In genomic region chr1:112855152-112855836, GRCh38 we compare ENCODE assay signal across 18 cellular contexts.
DNase-seq lines count a peak whose midpoint lies in the region; ATAC-seq and TF ChIP-seq lines count a peak whose summit lies in the region.
"Had no signal": no experiment of that assay in that cellular context is flagged by ENCODE, and none has a peak within 500 bp of the region (broad histone marks: within the 10 kb centered on the region; RNA-seq: fewer than 3 reads in every experiment).

No MANE protein-coding gene starts in this region.

- ATAC-seq in RWPE2 (ENCODE audit: low read depth) (no peak), upper lobe of right lung (no peak)
- ATAC-seq: effector memory CD8-positive, alpha-beta T cell; left colon had no signal

- H3K4me3 ChIP-seq in RWPE2 (ENCODE audit: severe bottlenecking) (no peak overlapping the region), fibroblast of pulmonary artery (replicated peaks; ENCODE audit: low read depth, low read length) (peak overlapping the region; percentile 28), skin epidermis (peak overlapping the region in 4 of 7 experiments; percentile 18 to 32 (median 28)), upper lobe of right lung (no peak overlapping the region)
- H3K4me3 ChIP-seq: smooth muscle cell had no signal

- H3K36me3 ChIP-seq in RWPE2 (ENCODE audit: low read depth) (peaks cover 7% of the 10 kb centered on the region; the same call in 1 of the 2 replicates), upper lobe of right lung (no peaks in the 10 kb centered on the region)

- H3K27ac Mint-ChIP-seq in activated CD4-positive, alpha-beta T cell treated with anti-CD3 and anti-CD28 coated beads, Interleukin-2, amount 10 ng/mL, durations not matched to agents 7 days and 5 days: no peak overlapping the region
- H3K27ac Mint-ChIP-seq in activated T-helper 1 cell treated with anti-CD3 and anti-CD28 coated beads, Interleukin-12 subunit alpha, Interleukin-12 subunit beta, Interleukin-2, Interleukin-4 antibody, amounts not matched to agents 30 ng/mL and 10 ng/mL and 1 ng/mL, durations not matched to agents 14 hours and 24 hours and 36 hours: no peak overlapping the region
- H3K27ac Mint-ChIP-seq: effector memory CD8-positive, alpha-beta T cell had no signal

- no peak for DNase-seq in activated CD4-positive, alpha-beta T cell treated with anti-CD3 and anti-CD28 coated beads, Interleukin-2, amount 10 ng/mL, durations not matched to agents 7 days and 5 days
- DNase-seq in activated CD4-positive, alpha-beta T cell treated with anti-CD3 and anti-CD28 coated beads for 4 hours: no peak
- DNase-seq in RWPE2 (ENCODE audit: low spot score) (no peak), fibroblast of pulmonary artery (ENCODE audit: low read depth) (no peak), upper lobe of right lung (no peak)
- DNase-seq in activated T-helper 1 cell treated with anti-CD3 and anti-CD28 coated beads, Interleukin-12 subunit alpha, Interleukin-12 subunit beta, Interleukin-2, Interleukin-4 antibody, amounts not matched to agents 30 ng/mL and 10 ng/mL and 1 ng/mL, durations not matched to agents 14 hours and 24 hours and 36 hours (ENCODE audit: low spot score): no peak
- no peak for DNase-seq in central memory CD4-positive, alpha-beta T cell
- DNase-seq: activated T-cell treated with anti-CD3 and anti-CD28 coated beads, Interleukin-2, amount 50 U/mL, for 1 hour; DMS153; effector memory CD8-positive, alpha-beta T cell; head of caudate nucleus; left colon; NCI-H1048; NCI-H2227 treated with DMSO at 0.1 percent for 48 hours; testis had no signal

- POLR2A ChIA-PET in activated CD4-positive, alpha-beta T cell treated with anti-CD3 and anti-CD28 coated beads, Interleukin-2, amount 10 ng/mL, durations not matched to agents 7 days and 5 days (lab: Charles Lee): no interaction called here

- no peaks in the 10 kb centered on the region for H3K9me3 ChIP-seq in RWPE2 (ENCODE audit: severe bottlenecking)
- no peaks in the 10 kb centered on the region for H3K9me3 ChIP-seq in upper lobe of right lung
- H3K9me3 ChIP-seq: testis had no signal

- H3K36me3 Mint-ChIP-seq in activated CD4-positive, alpha-beta T cell treated with anti-CD3 and anti-CD28 coated beads, Interleukin-2, amount 10 ng/mL, durations not matched to agents 7 days and 5 days (ENCODE audit: low read depth): peaks cover 2% of the 10 kb centered on the region
- H3K36me3 Mint-ChIP-seq in activated T-helper 1 cell treated with anti-CD3 and anti-CD28 coated beads, Interleukin-12 subunit alpha, Interleukin-12 subunit beta, Interleukin-2, Interleukin-4 antibody, amounts not matched to agents 30 ng/mL and 10 ng/mL and 1 ng/mL, durations not matched to agents 14 hours and 24 hours and 36 hours (ENCODE audit: low read depth): no peaks in the 10 kb centered on the region

- H3K27ac ChIP-seq in RWPE2 (ENCODE audit: poor library complexity, severe bottlenecking) (peak overlapping the region; percentile 72), skin epidermis (no peak overlapping the region), upper lobe of right lung (no peak overlapping the region)
- H3K27ac ChIP-seq: testis had no signal

- H3K4me1 ChIP-seq in RWPE2 (ENCODE audit: insufficient read depth, poor library complexity, severe bottlenecking): peaks cover 25% of the 10 kb centered on the region
- no peaks in the 10 kb centered on the region for H3K4me1 ChIP-seq in upper lobe of right lung
- H3K4me1 ChIP-seq: testis had no signal

- H3K27me3 ChIP-seq in RWPE2 (ENCODE audit: insufficient read depth, poor library complexity, severe bottlenecking) (no peaks in the 10 kb centered on the region), upper lobe of right lung (peaks cover 31% of the 10 kb centered on the region)
- H3K27me3 ChIP-seq: testis had no signal

- peaks cover 3% of the 10 kb centered on the region for H3K9me3 Mint-ChIP-seq in activated CD4-positive, alpha-beta T cell treated with anti-CD3 and anti-CD28 coated beads, Interleukin-2, amount 10 ng/mL, durations not matched to agents 7 days and 5 days
- H3K9me3 Mint-ChIP-seq in activated T-helper 1 cell treated with anti-CD3 and anti-CD28 coated beads, Interleukin-12 subunit alpha, Interleukin-12 subunit beta, Interleukin-2, Interleukin-4 antibody, amounts not matched to agents 30 ng/mL and 10 ng/mL and 1 ng/mL, durations not matched to agents 14 hours and 24 hours and 36 hours: no peaks in the 10 kb centered on the region
- H3K9me3 Mint-ChIP-seq: effector memory CD8-positive, alpha-beta T cell had no signal

- intact Hi-C loops in upper lobe of right lung (cut with DNase I): no loop called here
- intact Hi-C loops in activated T-helper 1 cell treated with anti-CD3 and anti-CD28 coated beads, Interleukin-12 subunit alpha, Interleukin-12 subunit beta, Interleukin-2, Interleukin-4 antibody, amounts not matched to agents 30 ng/mL and 10 ng/mL and 1 ng/mL, durations not matched to agents 14 hours and 24 hours and 36 hours (cut with micrococcal nuclease): no loop called here

- H3K4me1 Mint-ChIP-seq in activated CD4-positive, alpha-beta T cell treated with anti-CD3 and anti-CD28 coated beads, Interleukin-2, amount 10 ng/mL, durations not matched to agents 7 days and 5 days: peaks cover 5% of the 10 kb centered on the region
- H3K4me1 Mint-ChIP-seq in activated T-helper 1 cell treated with anti-CD3 and anti-CD28 coated beads, Interleukin-12 subunit alpha, Interleukin-12 subunit beta, Interleukin-2, Interleukin-4 antibody, amounts not matched to agents 30 ng/mL and 10 ng/mL and 1 ng/mL, durations not matched to agents 14 hours and 24 hours and 36 hours (ENCODE audit: low read depth): no peaks in the 10 kb centered on the region

- H3K4me3 Mint-ChIP-seq in activated CD4-positive, alpha-beta T cell treated with anti-CD3 and anti-CD28 coated beads, Interleukin-2, amount 10 ng/mL, durations not matched to agents 7 days and 5 days: peak overlapping the region; percentile 25
- H3K4me3 Mint-ChIP-seq in activated T-helper 1 cell treated with anti-CD3 and anti-CD28 coated beads, Interleukin-12 subunit alpha, Interleukin-12 subunit beta, Interleukin-2, Interleukin-4 antibody, amounts not matched to agents 30 ng/mL and 10 ng/mL and 1 ng/mL, durations not matched to agents 14 hours and 24 hours and 36 hours: no peak overlapping the region
- H3K4me3 Mint-ChIP-seq: neural crest cell had no signal

- CTCF ChIA-PET in activated CD4-positive, alpha-beta T cell treated with anti-CD3 and anti-CD28 coated beads, Interleukin-2, amount 10 ng/mL, durations not matched to agents 7 days and 5 days (lab: Charles Lee): interaction anchor here (0.6 to 1.0 kb wide), 3 partner anchors 9 to 345 kb away, joined by 3 to 5 read pairs (median 3); no protein-coding TSS in a partner anchor

- TF ChIP-seq CTCF in RWPE2 (IDR thresholded peaks at IDR 0.05; ENCODE audit: poor library complexity, severe bottlenecking) (no peak), fibroblast of pulmonary artery (IDR thresholded peaks at IDR 0.05; ENCODE audit: low read length, missing control alignments) (no peak), upper lobe of right lung (IDR thresholded peaks at IDR 0.05) (no peak)

- H3K27me3 Mint-ChIP-seq in activated CD4-positive, alpha-beta T cell treated with anti-CD3 and anti-CD28 coated beads, Interleukin-2, amount 10 ng/mL, durations not matched to agents 7 days and 5 days: peaks cover 42% of the 10 kb centered on the region
- H3K27me3 Mint-ChIP-seq in activated T-helper 1 cell treated with anti-CD3 and anti-CD28 coated beads, Interleukin-12 subunit alpha, Interleukin-12 subunit beta, Interleukin-2, Interleukin-4 antibody, amounts not matched to agents 30 ng/mL and 10 ng/mL and 1 ng/mL, durations not matched to agents 14 hours and 24 hours and 36 hours (ENCODE audit: insufficient read depth): peaks cover 30% of the 10 kb centered on the region

Comparison
In these comparisons a context has a peak if more than half of its experiments do, and no peak if none do; other contexts are left out.
1. H3K4me3 ChIP-seq: peak in fibroblast of pulmonary artery (single experiment) and skin epidermis (4 of 7); none in RWPE2 (single experiment) and upper lobe of right lung (single experiment).